ENCODE assay signal across 2 cellular contexts in the genomic region with DNA sequence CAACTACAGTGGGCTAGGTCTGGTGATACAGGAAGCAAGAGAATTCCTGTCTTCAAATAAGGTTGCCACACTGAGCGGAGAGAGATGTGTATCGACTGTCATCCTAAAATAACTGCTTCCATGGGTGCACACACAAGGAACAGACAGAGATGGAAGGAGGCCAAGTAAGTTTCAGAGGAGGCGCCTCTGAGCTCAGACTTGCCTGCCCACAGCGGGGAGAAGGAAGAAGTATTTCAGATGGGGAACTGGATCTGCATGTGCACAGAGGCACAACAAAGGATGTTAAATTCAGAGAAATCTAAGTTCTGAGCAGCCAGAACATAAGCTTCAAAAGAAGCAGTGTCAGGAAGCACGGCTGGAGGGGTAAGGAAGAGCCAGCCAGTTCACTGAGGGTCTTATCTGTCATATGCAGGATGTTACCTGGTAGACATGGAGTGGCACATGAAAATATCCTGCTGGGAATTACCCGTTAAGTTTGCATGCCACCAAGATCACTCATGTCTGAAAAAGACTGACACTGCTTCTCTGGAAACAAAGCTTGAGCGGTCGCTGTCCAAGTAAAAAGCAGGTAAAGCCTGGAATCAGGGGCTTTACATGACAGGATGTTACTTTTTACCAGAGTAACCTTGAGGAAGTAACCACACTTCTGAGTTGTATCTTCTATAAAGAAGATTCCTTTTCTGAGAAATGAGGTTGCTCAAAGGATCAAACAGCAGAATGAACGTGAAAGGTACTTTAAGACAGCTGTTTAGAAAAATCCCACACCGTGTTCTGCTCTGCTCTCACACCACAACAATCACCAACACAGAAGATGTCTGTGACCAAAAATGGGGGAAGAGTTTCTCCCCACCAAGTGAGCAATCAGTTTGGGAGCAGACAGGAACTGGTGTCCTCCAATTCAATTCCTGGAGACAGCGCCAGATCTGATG.
TF ChIP-seq lines count a peak whose summit lies in the region.

No MANE protein-coding gene starts in this region.

TF ChIP-seq in SK-N-SH treated with all-trans-retinoic acid at 6 μM for 48 hours, 23 proteins besides CTCF, POLR2A, EP300 and RAD21 (continued from another document):
- TF ChIP-seq, protein P1, sequence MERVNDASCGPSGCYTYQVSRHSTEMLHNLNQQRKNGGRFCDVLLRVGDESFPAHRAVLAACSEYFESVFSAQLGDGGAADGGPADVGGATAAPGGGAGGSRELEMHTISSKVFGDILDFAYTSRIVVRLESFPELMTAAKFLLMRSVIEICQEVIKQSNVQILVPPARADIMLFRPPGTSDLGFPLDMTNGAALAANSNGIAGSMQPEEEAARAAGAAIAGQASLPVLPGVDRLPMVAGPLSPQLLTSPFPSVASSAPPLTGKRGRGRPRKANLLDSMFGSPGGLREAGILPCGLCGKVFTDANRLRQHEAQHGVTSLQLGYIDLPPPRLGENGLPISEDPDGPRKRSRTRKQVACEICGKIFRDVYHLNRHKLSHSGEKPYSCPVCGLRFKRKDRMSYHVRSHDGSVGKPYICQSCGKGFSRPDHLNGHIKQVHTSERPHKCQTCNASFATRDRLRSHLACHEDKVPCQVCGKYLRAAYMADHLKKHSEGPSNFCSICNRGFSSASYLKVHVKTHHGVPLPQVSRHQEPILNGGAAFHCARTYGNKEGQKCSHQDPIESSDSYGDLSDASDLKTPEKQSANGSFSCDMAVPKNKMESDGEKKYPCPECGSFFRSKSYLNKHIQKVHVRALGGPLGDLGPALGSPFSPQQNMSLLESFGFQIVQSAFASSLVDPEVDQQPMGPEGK (CRISPR knock-in tag; IDR thresholded peaks at IDR 0.05; ENCODE audit: borderline replicate concordance), result no peak
- TF ChIP-seq ZC3H10 (CRISPR knock-in tag; IDR thresholded peaks at IDR 0.05) (no peak), ZFP30 (CRISPR knock-in tag; IDR thresholded peaks at IDR 0.05) (no peak), TCF4 (CRISPR knock-in tag; IDR thresholded peaks at IDR 0.05; ENCODE audit: borderline replicate concordance) (no peak), PPARA (CRISPR knock-in tag; IDR thresholded peaks at IDR 0.05; ENCODE audit: borderline replicate concordance) (no peak), CSDC2 (CRISPR knock-in tag; IDR thresholded peaks at IDR 0.05) (no peak), BACH2 (CRISPR knock-in tag; IDR thresholded peaks at IDR 0.05; ENCODE audit: borderline replicate concordance) (no peak), ARNTL (CRISPR knock-in tag; IDR thresholded peaks at IDR 0.05; ENCODE audit: borderline replicate concordance, low read depth) (no peak), ZNF8 (CRISPR knock-in tag; IDR thresholded peaks at IDR 0.05) (no peak)
- TF ChIP-seq, protein P2, sequence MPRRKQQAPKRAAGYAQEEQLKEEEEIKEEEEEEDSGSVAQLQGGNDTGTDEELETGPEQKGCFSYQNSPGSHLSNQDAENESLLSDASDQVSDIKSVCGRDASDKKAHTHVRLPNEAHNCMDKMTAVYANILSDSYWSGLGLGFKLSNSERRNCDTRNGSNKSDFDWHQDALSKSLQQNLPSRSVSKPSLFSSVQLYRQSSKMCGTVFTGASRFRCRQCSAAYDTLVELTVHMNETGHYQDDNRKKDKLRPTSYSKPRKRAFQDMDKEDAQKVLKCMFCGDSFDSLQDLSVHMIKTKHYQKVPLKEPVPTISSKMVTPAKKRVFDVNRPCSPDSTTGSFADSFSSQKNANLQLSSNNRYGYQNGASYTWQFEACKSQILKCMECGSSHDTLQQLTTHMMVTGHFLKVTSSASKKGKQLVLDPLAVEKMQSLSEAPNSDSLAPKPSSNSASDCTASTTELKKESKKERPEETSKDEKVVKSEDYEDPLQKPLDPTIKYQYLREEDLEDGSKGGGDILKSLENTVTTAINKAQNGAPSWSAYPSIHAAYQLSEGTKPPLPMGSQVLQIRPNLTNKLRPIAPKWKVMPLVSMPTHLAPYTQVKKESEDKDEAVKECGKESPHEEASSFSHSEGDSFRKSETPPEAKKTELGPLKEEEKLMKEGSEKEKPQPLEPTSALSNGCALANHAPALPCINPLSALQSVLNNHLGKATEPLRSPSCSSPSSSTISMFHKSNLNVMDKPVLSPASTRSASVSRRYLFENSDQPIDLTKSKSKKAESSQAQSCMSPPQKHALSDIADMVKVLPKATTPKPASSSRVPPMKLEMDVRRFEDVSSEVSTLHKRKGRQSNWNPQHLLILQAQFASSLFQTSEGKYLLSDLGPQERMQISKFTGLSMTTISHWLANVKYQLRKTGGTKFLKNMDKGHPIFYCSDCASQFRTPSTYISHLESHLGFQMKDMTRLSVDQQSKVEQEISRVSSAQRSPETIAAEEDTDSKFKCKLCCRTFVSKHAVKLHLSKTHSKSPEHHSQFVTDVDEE (CRISPR knock-in tag; IDR thresholded peaks at IDR 0.05), result no peak

TF ChIP-seq in SK-N-SH, 30 proteins besides CTCF, POLR2A, EP300 and RAD21 (continued from another document):
- TF ChIP-seq REST (IDR thresholded peaks at IDR 0.05; ENCODE audit: low read depth, low read length), result no peak
TF ChIP-seq in SK-N-SH: peak in this region for 0.
